Comparison of ENCODE assay signal across 8 cellular contexts in the genomic region with DNA sequence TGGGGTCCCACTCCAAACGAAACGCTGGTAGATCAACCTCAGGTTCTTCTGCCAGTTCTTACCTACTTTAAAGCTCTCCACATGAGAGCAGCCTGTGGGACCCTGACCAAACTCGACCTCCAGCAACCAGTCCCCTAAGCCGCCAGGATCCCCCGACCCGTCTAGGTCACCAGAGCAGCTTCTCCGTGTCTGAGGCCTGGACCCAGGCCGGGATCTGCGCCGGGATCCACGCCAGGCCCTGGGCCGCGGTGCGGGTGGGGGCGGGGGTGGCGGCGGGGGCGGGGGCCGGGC. TPM values are rescaled to one million over a fixed set of nuclear protein-coding genes. Genes with fewer than 3 reads are reported as not detected.
A peak's percentile ranks its signal among the peaks of the same experiment; 100 is the strongest.
DNase-seq lines count a peak whose midpoint lies in the region; ATAC-seq and TF ChIP-seq lines count a peak whose summit lies in the region.

No MANE protein-coding gene starts in this region.

- H2AFZ ChIP-seq in OCI-LY3 (ENCODE audit: low read depth, low read length): peak overlapping the region; percentile 76; the same call in 1 of the 2 replicates
- peak overlapping the region; percentile 27 for H2AFZ ChIP-seq in fibroblast of lung (ENCODE audit: low read length)

- H3K36me3 ChIP-seq in OCI-LY3 (replicated peaks; ENCODE audit: low read depth, low read length) (no peaks in the 10 kb centered on the region), fibroblast of lung (ENCODE audit: control insufficient read depth, insufficient read depth, low read length) (no peaks in the 10 kb centered on the region), skeletal muscle tissue (ENCODE audit: control insufficient read depth in 3 of 3, insufficient read depth in 3 of 3, low read length in 3 of 3) (no peaks in the 10 kb centered on the region)

- H4K20me1 ChIP-seq in OCI-LY3 (ENCODE audit: insufficient read depth, low read length): no peaks in the 10 kb centered on the region
- H4K20me1 ChIP-seq in fibroblast of lung (ENCODE audit: control insufficient read depth, extremely low read depth, insufficient read depth, low read length): no peaks in the 10 kb centered on the region

- no peaks in the 10 kb centered on the region for H3K9me3 ChIP-seq in OCI-LY3 (ENCODE audit: insufficient read depth, low read length)
- H3K9me3 ChIP-seq in fibroblast of lung (ENCODE audit: control insufficient read depth, insufficient read depth, low read depth, low read length): no peaks in the 10 kb centered on the region
- no peaks in the 10 kb centered on the region for H3K9me3 ChIP-seq in skeletal muscle tissue (ENCODE audit: control insufficient read depth in 3 of 3, low read length in 3 of 3)

- POLR2A ChIA-PET in HEK293T (lab: Yijun Ruan, JAX): no interaction called here

- H3K4me3 ChIP-seq in OCI-LY3 (ENCODE audit: low read length) (peak overlapping the region; percentile 90), fibroblast of lung (replicated peaks in 1 of 4; ENCODE audit: control extremely low read depth in 1 of 4, insufficient read depth in 1 of 4, low read depth in 3 of 4, low read length in 4 of 4) (peak overlapping the region in 2 of 4 experiments; percentile 31 to 46), skeletal muscle tissue (ENCODE audit: low read length in 3 of 3) (peak overlapping the region; percentile 38 to 50 (median 45))

- H3K27ac ChIP-seq in OCI-LY3 (ENCODE audit: low read length): 0 out of 2 replicates have a peak overlapping the region, but pooled peaks have one; percentile 10
- H3K27ac ChIP-seq in fibroblast of lung (ENCODE audit: insufficient read depth, low read length): no peak overlapping the region
- peak overlapping the region; percentile 23 for H3K27ac ChIP-seq in skeletal muscle tissue (ENCODE audit: low read depth, low read length)

- ATAC-seq in GM21360 (IDR thresholded peaks at IDR 0.05; ENCODE audit: unreplicated experiment): no peak

- CTCF ChIA-PET in HEK293T (lab: Yijun Ruan, JAX): no interaction called here

- H3K9ac ChIP-seq in OCI-LY3 (ENCODE audit: low read length) (peak overlapping the region; percentile 76), fibroblast of lung (ENCODE audit: insufficient read depth, low read length) (no peak overlapping the region), skeletal muscle tissue (ENCODE audit: low read depth in 1 of 3, low read length in 3 of 3) (peak overlapping the region in 2 of 3 donors; percentile 59 to 68)

- H3K4me1 ChIP-seq in OCI-LY3 (ENCODE audit: low read length) (peaks cover 14% of the 10 kb centered on the region), fibroblast of lung (ENCODE audit: control insufficient read depth, extremely low read depth, insufficient read depth, low read length) (no peaks in the 10 kb centered on the region), skeletal muscle tissue (ENCODE audit: control insufficient read depth in 3 of 3, insufficient read depth in 3 of 3, low read length in 3 of 3) (peaks cover 0 to 6% (median 3%) of the 10 kb centered on the region in 3 donors)

- TF ChIP-seq CTCF in GM20000 (IDR thresholded peaks at IDR 0.05; ENCODE audit: extremely low read depth, missing control alignments): no peak
- no peak for TF ChIP-seq CTCF in OCI-LY3 (IDR thresholded peaks at IDR 0.05; ENCODE audit: low read depth, low read length)
- TF ChIP-seq CTCF in fibroblast of lung (conservative IDR thresholded peaks at IDR 0.05 in 1 of 2, IDR thresholded peaks at IDR 0.05 in 1 of 2; ENCODE audit: low read depth in 1 of 2, low read length in 2 of 2): no peak

- H3K27me3 ChIP-seq in OCI-LY3 (ENCODE audit: low read depth, low read length) (no peaks in the 10 kb centered on the region), fibroblast of lung (ENCODE audit: control insufficient read depth, insufficient read depth, low read length) (no peaks in the 10 kb centered on the region), skeletal muscle tissue (ENCODE audit: control insufficient read depth in 3 of 3, insufficient read depth in 3 of 3, low read length in 3 of 3) (no peaks in the 10 kb centered on the region)

- H3K4me2 ChIP-seq in OCI-LY3 (ENCODE audit: low read length) (peak overlapping the region; percentile 82), fibroblast of lung (ENCODE audit: extremely low read depth, insufficient read depth, low read length) (no peak overlapping the region)

- DNase-seq in GM20000 (ENCODE audit: low spot score): peak; percentile 7
- DNase-seq in fibroblast of lung (ENCODE audit: low read depth in 2 of 2): no peak
- DNase-seq in RKO (ENCODE audit: low spot score): no peak
- DNase-seq in HEK293T (ENCODE audit: extremely low spot score): no peak
- DNase-seq in ecto neural progenitor cell (ENCODE audit: low spot score): no peak

- H3K79me2 ChIP-seq in OCI-LY3 (ENCODE audit: low read length) (no peaks in the 10 kb centered on the region), fibroblast of lung (ENCODE audit: control insufficient read depth, insufficient read depth, low read length) (no peaks in the 10 kb centered on the region)

TF ChIP-seq in HEK293T, 16 proteins besides CTCF, POLR2A, EP300 and RAD21:
- TF ChIP-seq FOXA1 (IDR thresholded peaks at IDR 0.05) (no peak), BHLHE40 (IDR thresholded peaks at IDR 0.05; ENCODE audit: borderline replicate concordance) (no peak), NFRKB (IDR thresholded peaks at IDR 0.05) (no peak), ELF4 (IDR thresholded peaks at IDR 0.05) (no peak), ARNT (IDR thresholded peaks at IDR 0.05) (no peak), L3MBTL2 (conservative IDR thresholded peaks at IDR 0.05) (no peak), LEF1 (IDR thresholded peaks at IDR 0.05; ENCODE audit: borderline replicate concordance) (no peak), TARDBP (IDR thresholded peaks at IDR 0.05) (no peak), CTBP1 (IDR thresholded peaks at IDR 0.05; ENCODE audit: borderline replicate concordance) (no peak), ZNF384 (IDR thresholded peaks at IDR 0.05) (no peak), FOXM1 (IDR thresholded peaks at IDR 0.05; ENCODE audit: borderline replicate concordance) (no peak), SUZ12 (IDR thresholded peaks at IDR 0.05) (no peak), HDGF (IDR thresholded peaks at IDR 0.05; ENCODE audit: borderline replicate concordance) (no peak), FOXK2 (IDR thresholded peaks at IDR 0.05) (no peak), SP1 (IDR thresholded peaks at IDR 0.05) (no peak)
- TF ChIP-seq, protein P1, sequence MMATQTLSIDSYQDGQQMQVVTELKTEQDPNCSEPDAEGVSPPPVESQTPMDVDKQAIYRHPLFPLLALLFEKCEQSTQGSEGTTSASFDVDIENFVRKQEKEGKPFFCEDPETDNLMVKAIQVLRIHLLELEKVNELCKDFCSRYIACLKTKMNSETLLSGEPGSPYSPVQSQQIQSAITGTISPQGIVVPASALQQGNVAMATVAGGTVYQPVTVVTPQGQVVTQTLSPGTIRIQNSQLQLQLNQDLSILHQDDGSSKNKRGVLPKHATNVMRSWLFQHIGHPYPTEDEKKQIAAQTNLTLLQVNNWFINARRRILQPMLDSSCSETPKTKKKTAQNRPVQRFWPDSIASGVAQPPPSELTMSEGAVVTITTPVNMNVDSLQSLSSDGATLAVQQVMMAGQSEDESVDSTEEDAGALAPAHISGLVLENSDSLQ (IDR thresholded peaks at IDR 0.05): no peak

RNA-seq across cellular contexts. Expression of gene USP51, which starts 1.4 kb away (rescaled TPM):
- total RNA-seq in fibroblast of lung (1.3 TPM in 2 replicates), skeletal muscle tissue (1.6 TPM)
- polyA plus RNA-seq in fibroblast of lung: 0.95 and 1.3 TPM in 2 replicates
- 0.80 and 1.1 TPM in 2 replicates for polyA plus RNA-seq in fibroblast of lung (2012)
- polyA minus RNA-seq in fibroblast of lung (ENCODE audit: low replicate concordance): 0.31 and 1.0 TPM in 2 replicates

RNA-seq across cellular contexts. Expression of gene MAGEH1, which starts 36.3 kb away (rescaled TPM):
- total RNA-seq in fibroblast of lung (16.5 and 21.8 TPM in 2 replicates), skeletal muscle tissue (41.8 TPM)
- 24.4 and 38.5 TPM in 2 replicates for polyA plus RNA-seq in fibroblast of lung
- polyA plus RNA-seq in fibroblast of lung (2012): 21.0 and 31.4 TPM in 2 replicates
- polyA minus RNA-seq in fibroblast of lung (ENCODE audit: low replicate concordance): 9.9 and 11.5 TPM in 2 replicates
